In the genomic region with DNA sequence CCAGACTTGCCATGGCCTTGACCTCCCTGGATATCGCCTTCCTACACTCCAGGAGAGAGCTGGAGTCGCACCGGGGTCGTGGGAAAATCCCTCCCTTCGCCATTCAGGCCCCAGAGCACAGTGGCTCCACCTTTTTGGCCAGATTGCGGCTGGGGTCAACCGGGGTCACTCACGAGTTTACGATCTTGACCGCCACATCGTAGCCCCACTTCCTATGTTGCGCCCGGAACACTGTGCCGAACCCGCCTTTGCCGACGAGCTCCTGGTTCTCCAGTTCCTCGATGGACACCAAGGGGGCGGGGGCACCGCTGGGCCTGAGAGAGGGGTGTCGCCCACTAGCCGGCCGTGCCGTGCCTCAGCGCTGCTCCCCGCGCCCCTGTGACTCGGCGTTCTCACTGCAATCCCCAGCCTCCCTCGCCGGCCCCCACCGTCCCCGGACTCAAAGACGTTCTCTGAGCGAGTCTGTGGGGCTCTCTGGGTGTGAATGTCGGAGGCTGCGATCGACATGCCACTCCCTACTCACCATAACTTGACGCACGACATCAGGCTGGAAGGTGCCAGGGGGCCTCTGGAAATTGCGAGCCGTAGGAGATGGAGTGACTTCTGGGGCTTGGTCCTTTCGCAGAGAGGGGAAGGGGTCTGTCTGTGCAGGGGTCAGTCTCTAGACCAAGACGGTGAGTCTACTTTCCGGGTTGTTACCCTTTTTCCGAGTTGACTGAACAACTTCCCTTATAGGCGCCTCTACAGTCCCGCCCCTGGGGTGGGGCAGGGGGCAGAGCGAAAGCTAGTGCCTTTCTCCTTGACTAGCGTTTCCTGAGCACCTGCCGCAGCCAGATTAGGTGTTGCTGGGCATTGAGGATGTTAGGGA, we compare ENCODE assay signal across 9 cellular contexts. TPM values are rescaled to one million over a fixed set of nuclear protein-coding genes. Genes with fewer than 3 reads are reported as not detected.
A peak's percentile ranks its signal among the peaks of the same experiment; 100 is the strongest.
DNase-seq lines count a peak whose midpoint lies in the region; ATAC-seq, FAIRE-seq and TF ChIP-seq lines count a peak whose summit lies in the region.
"Had no signal": no experiment of that assay in that cellular context is flagged by ENCODE, and none has a peak within 500 bp of the region (broad histone marks: within the 10 kb centered on the region; RNA-seq: fewer than 3 reads in every experiment).

TSS of gene RIPK3 (minus strand) at position 708 of the 868 bp plus-strand sequence. CDS start at position 543, 165 bp downstream.

- TF ChIP-seq CTCF in K562 (IDR thresholded peaks at IDR 0.05 in 2 of 3, conservative IDR thresholded peaks at IDR 0.05 in 1 of 3; ENCODE audit: insufficient read depth in 2 of 3, low read depth in 1 of 3, low read length in 3 of 3) = no peak
- no peak for TF ChIP-seq CTCF in right lobe of liver (IDR thresholded peaks at IDR 0.05)

- no peaks in the 10 kb centered on the region for H3K79me2 ChIP-seq in K562 (ENCODE audit: control insufficient read depth, insufficient read depth, low read length)

- H3K36me3 ChIP-seq in K562 (ENCODE audit: control insufficient read depth, insufficient read depth, low read length) = no peaks in the 10 kb centered on the region
- H3K36me3 ChIP-seq in right lobe of liver = no peaks in the 10 kb centered on the region
- H3K36me3 ChIP-seq in SJCRH30 = no peaks in the 10 kb centered on the region

- 53% methylated on average over 18 of the region's 51 CpGs for WGBS in K562 (ENCODE audit: insufficient coverage, low coverage, missing lambda C conversion rate)
- WGBS in right lobe of liver (ENCODE audit: insufficient coverage, low coverage, low lambda C conversion rate, missing lambda C conversion rate) = 29% methylated on average over 30 of the region's 51 CpGs

- no peak for DNase-seq in K562 (ENCODE audit: extremely low read depth in 1 of 4, low spot score in 3 of 4)
- DNase-seq in right lobe of liver = peak in 2 of 3 donors; percentile 49 to 67
- DNase-seq in stimulated activated CD8-positive, alpha-beta memory T cell treated with anti-CD3 and anti-CD28 coated beads, Interleukin-15, amount 100 ng/mL, for 1 hour (ENCODE audit: low read depth) = peak; percentile 50
- DNase-seq in middle frontal gyrus (ENCODE audit: extremely low spot score, low spot score) = no peak
- no peak for DNase-seq in SJCRH30

- intact Hi-C loops in K562 (cut with micrococcal nuclease) = no loop called here
- intact Hi-C loops in right lobe of liver (cut with DNase I) = no loop called here

- H3K27ac ChIP-seq in K562 (ENCODE audit: extremely low read depth, low read depth, low read length) = no peak within 1 kb of the TSS
- H3K27ac ChIP-seq in right lobe of liver = peak within 1 kb of the TSS in 1 of 3 donors; percentile 13
- no peak within 1 kb of the TSS for H3K27ac ChIP-seq in SJCRH30

- no peak for TF ChIP-seq RAD21 in K562 (CRISPR knock-in tag; conservative IDR thresholded peaks at IDR 0.05 in 1 of 2, IDR thresholded peaks at IDR 0.05 in 1 of 2)

- H3K4me3 ChIP-seq in K562 (no peak within 1 kb of the TSS), right lobe of liver (peak within 1 kb of the TSS; percentile 18 to 41 (median 18)), SJCRH30 (no peak within 1 kb of the TSS)

- H2AFZ ChIP-seq in K562 (ENCODE audit: low read depth, low read length) = peak within 1 kb of the TSS; percentile 40; the same call in 1 of the 2 replicates

- peak within 1 kb of the TSS in 1 of 2 experiments; percentile 5; a peak in 1 of 4 replicates for H3K9ac ChIP-seq in K562 (ENCODE audit: insufficient read depth in 1 of 2, low read depth in 2 of 2, low read length in 2 of 2)

- no peaks in the 10 kb centered on the region for H4K20me1 ChIP-seq in K562 (replicated peaks; ENCODE audit: control insufficient read depth, insufficient read depth, low read length)

- H3K4me1 Mint-ChIP-seq in T-helper 1 cell treated with Interleukin-12 subunit alpha and Interleukin-12 subunit beta and Interleukin-4 antibody, amounts not matched to agents 30 μg/mL and 1 μg/mL, for 36 hours (ENCODE audit: low read depth) = peaks cover 17% of the 10 kb centered on the region

- H3K9me3 ChIP-seq in K562 (replicated peaks; ENCODE audit: control insufficient read depth, insufficient read depth, low read depth, low read length) (no peaks in the 10 kb centered on the region), right lobe of liver (no peaks in the 10 kb centered on the region), SJCRH30 (replicated peaks) (no peaks in the 10 kb centered on the region)

- CTCF ChIA-PET in K562 (lab: Yijun Ruan, JAX; ENCODE audit: low intra/inter-chr PET ratio) = no interaction called here

- peaks cover 5 to 18% of the 10 kb centered on the region in 2 experiments; a peak in 3 of 5 replicates for H3K4me1 ChIP-seq in K562 (replicated peaks in 1 of 2; ENCODE audit: control insufficient read depth in 2 of 2, insufficient read depth in 2 of 2, low read length in 2 of 2)
- H3K4me1 ChIP-seq in right lobe of liver = peaks cover 0 to 12% (median 0%) of the 10 kb centered on the region in 4 donors
- H3K4me1 ChIP-seq in SJCRH30 = no peaks in the 10 kb centered on the region

- no peak for FAIRE-seq in K562 (lab: Jason Lieb, UNC)

- H3K9me3 Mint-ChIP-seq in T-helper 1 cell treated with Interleukin-12 subunit alpha and Interleukin-12 subunit beta and Interleukin-4 antibody, amounts not matched to agents 30 μg/mL and 1 μg/mL, for 36 hours = no peaks in the 10 kb centered on the region

- peak within 1 kb of the TSS; percentile 92 for H3K4me3 Mint-ChIP-seq in T-helper 1 cell treated with Interleukin-12 subunit alpha and Interleukin-12 subunit beta and Interleukin-4 antibody, amounts not matched to agents 30 μg/mL and 1 μg/mL, for 36 hours

- no peaks in the 10 kb centered on the region for H3K9me1 ChIP-seq in K562 (ENCODE audit: control insufficient read depth, insufficient read depth, low read length)

- peak within 1 kb of the TSS; percentile 88 for H3K27ac Mint-ChIP-seq in T-helper 1 cell treated with Interleukin-12 subunit alpha and Interleukin-12 subunit beta and Interleukin-4 antibody, amounts not matched to agents 30 μg/mL and 1 μg/mL, for 36 hours

- peaks cover 0 to 9% of the 10 kb centered on the region in 2 experiments; a peak in 1 of 5 replicates for H3K27me3 ChIP-seq in K562 (ENCODE audit: control insufficient read depth in 2 of 2, insufficient read depth in 2 of 2, low read length in 2 of 2)
- H3K27me3 ChIP-seq in right lobe of liver = no peaks in the 10 kb centered on the region
- peaks cover 7% of the 10 kb centered on the region; the same call in 1 of the 2 replicates for H3K27me3 ChIP-seq in SJCRH30

- ATAC-seq in GM18519 (IDR thresholded peaks at IDR 0.05; ENCODE audit: low FRiP score, unreplicated experiment) = peak; percentile 49
- peak; percentile 65 for ATAC-seq in HG02938 (IDR thresholded peaks at IDR 0.05; ENCODE audit: unreplicated experiment)
- 0 out of 3 replicates have a peak, but pooled peaks have one; percentile 20 for ATAC-seq in K562
- peak; percentile 22 to 48 (median 44) for ATAC-seq in right lobe of liver
- ATAC-seq: Panc1 had no signal

- H3K36me3 Mint-ChIP-seq in T-helper 1 cell treated with Interleukin-12 subunit alpha and Interleukin-12 subunit beta and Interleukin-4 antibody, amounts not matched to agents 30 μg/mL and 1 μg/mL, for 36 hours (ENCODE audit: low read depth) = peaks cover 29% of the 10 kb centered on the region

- BruUV-seq in K562 (replicated peaks; lab: Mats Ljungman, UMichigan) = no TSS peak

- H3K27me3 Mint-ChIP-seq in T-helper 1 cell treated with Interleukin-12 subunit alpha and Interleukin-12 subunit beta and Interleukin-4 antibody, amounts not matched to agents 30 μg/mL and 1 μg/mL, for 36 hours (ENCODE audit: low read depth) = peaks cover 25% of the 10 kb centered on the region

- in situ Hi-C loops in K562 (cut with MboI) = loop anchor here (25.0 kb wide), 1 partner anchor 348 kb away; no protein-coding TSS in a partner anchor

- no peak within 1 kb of the TSS; the same call in 1 of the 2 replicates for H3K4me2 ChIP-seq in K562 (ENCODE audit: insufficient read depth, low read length)

- no peak for TF ChIP-seq EP300 in K562 (IDR thresholded peaks at IDR 0.05; ENCODE audit: low read length)

- TF ChIP-seq POLR2A in K562 (conservative IDR thresholded peaks at IDR 0.05) (no peak), right lobe of liver (IDR thresholded peaks at IDR 0.05) (no peak)

- POLR2A ChIA-PET in K562 (lab: Yijun Ruan, JAX) = interaction anchor here (0.9 to 1.0 kb wide), 2 partner anchors 27 to 79 kb away, joined by 3 to 4 read pairs; no protein-coding TSS in a partner anchor

RNA-seq across cellular contexts. Expression of gene RIPK3, which starts in this region (rescaled TPM):
- total RNA-seq in K562 (2011; cell fraction: chromatin; rRNA removed; ENCODE audit: low replicate concordance) = 1.1 and 1.6 TPM in 2 replicates
- total RNA-seq in K562 (2011; cell fraction: nucleolus; rRNA removed) = 0.83 and 1.3 TPM in 2 replicates
- 0.84 and 1.5 TPM in 2 replicates for total RNA-seq in K562 (2011; cell fraction: nucleoplasm; rRNA removed)
- total RNA-seq in K562 (2014; rRNA removed) (0.27 TPM in 1 of 2 replicates, not detected in the other), K562 (2014; rRNA removed; fragmentation: Illumina TruSeq; extraction: Trizol) (0.29 TPM in 1 of 2 replicates, not detected in the other), K562 (2015; rRNA removed; fragmentation: Illumina TruSeq; extraction: Trizol) (0.23 and 0.43 TPM in 2 replicates), K562 (2021) (0.31 and 0.40 TPM in 2 replicates), right lobe of liver (1 to 10 TPM in 2 of 6 experiments, under 1 TPM in 4; 0.70 to 1.6 (median 0.90) TPM)
- polyA plus RNA-seq in K562 (2011; rRNA removed) (0.08 and 0.27 TPM in 2 replicates), K562 (2014; fragmentation: Illumina TruSeq; extraction: Trizol) (0.14 TPM in 1 of 2 replicates, not detected in the other), K562 (2014; fragmentation: Nextera tagmentation; extraction: Ambion mirVana) (under 1 TPM in 1 of 2 experiments, not detected in 1; 0.03 TPM), K562 (2014; rRNA removed) (0.61 TPM in 1 of 2 replicates, not detected in the other)
- 0.16 TPM in 1 of 2 replicates, not detected in the other for polyA plus RNA-seq in K562 (2011; cell fraction: cytosol; rRNA removed)
- polyA plus RNA-seq in K562 (2011; cell fraction: nucleus; rRNA removed) = 0.66 and 0.82 TPM in 2 replicates
- polyA plus RNA-seq in K562 (2012) = 0.16 and 0.26 TPM in 2 replicates
- polyA minus RNA-seq in K562 (2011; rRNA and poly(A)+ RNA removed) = not detected in 2 replicates
- polyA minus RNA-seq in K562 (2011; cell fraction: cytosol; rRNA and poly(A)+ RNA removed) = not detected in 2 replicates
- polyA minus RNA-seq in K562 (2011; cell fraction: nucleus; rRNA and poly(A)+ RNA removed) = 0.44 TPM in 1 of 2 replicates, not detected in the other
- total RNA-seq in SJCRH30 (2014; rRNA removed; shearing (Covaris generic)) = not detected in 2 replicates

Comparison
In these comparisons a context has a peak if more than half of its experiments do, and no peak if none do; other contexts are left out.
1. DNase-seq: peak in right lobe of liver (2 of 3) and stimulated activated CD8-positive, alpha-beta memory T cell treated with anti-CD3 and anti-CD28 coated beads, Interleukin-15, amount 100 ng/mL, for 1 hour (single experiment); none in K562 (0 of 4), middle frontal gyrus (single experiment) and SJCRH30 (0 of 2).
2. H3K4me3 ChIP-seq: peak in right lobe of liver (3 of 3); none in K562 (single experiment) and SJCRH30 (single experiment).
3. Peak in every context shown above with its lines, with median percentiles within 50 percentile points of each other: ATAC-seq.